ENCODE assay signal across 7 cellular contexts in genomic region chr5:43959148-43959547, GRCh38.
"Had no signal": no experiment of that assay in that cellular context is flagged by ENCODE, and none has a peak within 500 bp of the region (broad histone marks: within the 10 kb centered on the region; RNA-seq: fewer than 3 reads in every experiment).

No MANE protein-coding gene starts in this region.

- FAIRE-seq: H1, H54 had no signal

- ATAC-seq: GM23338 had no signal

- H3K4me2 ChIP-seq: GM23338 had no signal

- H2AFZ ChIP-seq: GM23338 had no signal

- H3K27ac ChIP-seq: HL-60 had no signal

- DNase-seq: H9, HCEC 1CT, KG1 had no signal

- H3K4me3 ChIP-seq: GM23338 had no signal
